In the genomic region with DNA sequence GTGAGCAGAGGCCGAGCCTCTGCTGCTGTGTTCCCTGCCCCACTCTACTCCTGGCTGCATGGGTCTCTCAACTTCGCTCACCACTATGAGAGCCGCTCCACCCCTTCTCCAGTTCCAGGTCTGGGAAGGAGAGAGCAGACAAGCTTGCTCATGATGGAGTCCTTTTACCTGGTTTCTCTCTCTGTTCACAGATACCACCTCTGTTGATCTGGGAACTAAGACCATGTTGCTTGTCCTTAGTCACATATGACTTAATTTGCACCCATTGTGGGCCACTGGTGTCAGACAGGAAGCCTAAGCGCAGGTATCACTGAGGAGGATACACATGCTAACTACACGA, we compare ENCODE assay signal across 14 cellular contexts. TPM values are rescaled to one million over a fixed set of nuclear protein-coding genes. Genes with fewer than 3 reads are reported as not detected.
DNase-seq lines count a peak whose midpoint lies in the region; ATAC-seq and TF ChIP-seq lines count a peak whose summit lies in the region.
"Had no signal": no experiment of that assay in that cellular context is flagged by ENCODE, and none has a peak within 500 bp of the region (broad histone marks: within the 10 kb centered on the region; RNA-seq: fewer than 3 reads in every experiment).

No MANE protein-coding gene starts in this region.

- H3K4me1 ChIP-seq in endodermal cell (ENCODE audit: control insufficient read depth, insufficient read depth, low read length) (peaks cover 15% of the 10 kb centered on the region), smooth muscle cell (ENCODE audit: low read depth) (peaks cover 13% of the 10 kb centered on the region)

- H3K27me3 ChIP-seq in endodermal cell (ENCODE audit: control insufficient read depth, insufficient read depth, low read length, poor library complexity, severe bottlenecking), result no peaks in the 10 kb centered on the region
- H3K27me3 ChIP-seq in smooth muscle cell (ENCODE audit: low read depth), result no peaks in the 10 kb centered on the region

- H3K27ac Mint-ChIP-seq in activated naive CD4-positive, alpha-beta T cell treated with anti-CD3 and anti-CD28 coated beads, Interleukin-2, amount 10 ng/mL, durations not matched to agents 7 days and 5 days, result peak overlapping the region; percentile 77
- peak overlapping the region; percentile 78 for H3K27ac Mint-ChIP-seq in endodermal cell

- 74 to 88% methylated on average over 4 to 5 of the region's 5 CpGs for WGBS in endodermal cell (ENCODE audit: insufficient coverage in 1 of 2, insufficient read length in 1 of 2), 2 experiments
- 82% methylated on average over 5 of the region's 5 CpGs for WGBS in smooth muscle cell (ENCODE audit: low lambda C conversion rate)

- H3K79me2 ChIP-seq in smooth muscle cell (ENCODE audit: low read depth), result no peaks in the 10 kb centered on the region

- peaks cover 62% of the 10 kb centered on the region for H3K36me3 ChIP-seq in endodermal cell (ENCODE audit: control insufficient read depth, insufficient read depth, low read length)
- H3K36me3 ChIP-seq in smooth muscle cell (ENCODE audit: low read depth), result no peaks in the 10 kb centered on the region

- ATAC-seq in HG02973 (IDR thresholded peaks at IDR 0.05; ENCODE audit: unreplicated experiment), result no peak
- ATAC-seq: activated naive CD4-positive, alpha-beta T cell treated with anti-CD3 and anti-CD28 coated beads, Interleukin-2, amount 50 U/mL, for 72 hours; right cardiac atrium had no signal

- CTCF ChIA-PET in activated naive CD4-positive, alpha-beta T cell treated with anti-CD3 and anti-CD28 coated beads, Interleukin-2, amount 10 ng/mL, durations not matched to agents 7 days and 5 days (lab: Charles Lee), result no interaction called here

- TF ChIP-seq CTCF in endodermal cell (conservative IDR thresholded peaks at IDR 0.05) (no peak), smooth muscle cell (IDR thresholded peaks at IDR 0.05; ENCODE audit: borderline replicate concordance, insufficient read depth, poor library complexity, severe bottlenecking) (no peak)

- no peaks in the 10 kb centered on the region for H3K9me3 ChIP-seq in endodermal cell (ENCODE audit: control insufficient read depth, low read length)
- H3K9me3 ChIP-seq in smooth muscle cell (replicated peaks; ENCODE audit: low read depth), result no peaks in the 10 kb centered on the region

- no peaks in the 10 kb centered on the region for H4K20me1 ChIP-seq in smooth muscle cell (ENCODE audit: low read depth)

- H3K4me3 Mint-ChIP-seq in activated naive CD4-positive, alpha-beta T cell treated with anti-CD3 and anti-CD28 coated beads, Interleukin-2, amount 10 ng/mL, durations not matched to agents 7 days and 5 days, result no peak overlapping the region
- H3K4me3 Mint-ChIP-seq in endodermal cell, result no peak overlapping the region

- H3K9ac ChIP-seq in endodermal cell (ENCODE audit: extremely low read depth, low read length, poor library complexity, severe bottlenecking), result peak overlapping the region; percentile 25
- no peak overlapping the region for H3K9ac ChIP-seq in smooth muscle cell (ENCODE audit: low read depth)

- no peaks in the 10 kb centered on the region for H3F3A ChIP-seq in smooth muscle cell (ENCODE audit: low read depth)

- H3K4me3 ChIP-seq in endodermal cell (ENCODE audit: low read length) (no peak overlapping the region), smooth muscle cell (no peak overlapping the region)
- H3K4me3 ChIP-seq: coronary artery had no signal

- H2AFZ ChIP-seq in smooth muscle cell (ENCODE audit: low read depth), result no peak overlapping the region

- H3K4me2 ChIP-seq in smooth muscle cell, result no peak overlapping the region

- DNase-seq in activated naive CD4-positive, alpha-beta T cell treated with anti-CD3 and anti-CD28 coated beads, Interleukin-2, amount 10 ng/mL, durations not matched to agents 7 days and 5 days, result no peak
- DNase-seq in activated naive CD4-positive, alpha-beta T cell treated with Interleukin-2 at 50 U/mL for 16 hours, result no peak
- DNase-seq in NCI-H2029 treated with DMSO at 0.1 percent for 48 hours (lab: John Stamatoyannopoulos, UW) (peak; percentile 43), endodermal cell (no peak), smooth muscle cell (lab: John Stamatoyannopoulos, UW; ENCODE audit: unreplicated experiment) (no peak), islet precursor cell (no peak), OCI-M2 (lab: John Stamatoyannopoulos, UW; ENCODE audit: unreplicated experiment) (no peak)
- DNase-seq: GF-D8, NCI-H1417 treated with DMSO at 0.1 percent for 48 hours had no signal

- H3K27ac ChIP-seq in endodermal cell (ENCODE audit: low read depth, low read length) (peak overlapping the region; percentile 66), smooth muscle cell (ENCODE audit: low read depth) (peak overlapping the region; percentile 25)
- H3K27ac ChIP-seq: coronary artery had no signal

- H3K36me3 Mint-ChIP-seq in activated naive CD4-positive, alpha-beta T cell treated with anti-CD3 and anti-CD28 coated beads, Interleukin-2, amount 10 ng/mL, durations not matched to agents 7 days and 5 days, result peaks cover 45% of the 10 kb centered on the region
- H3K36me3 Mint-ChIP-seq in endodermal cell (ENCODE audit: low read depth), result peaks cover 41% of the 10 kb centered on the region
- H3K36me3 Mint-ChIP-seq: IgD-negative memory B cell had no signal

- no peaks in the 10 kb centered on the region for H3K27me3 Mint-ChIP-seq in activated naive CD4-positive, alpha-beta T cell treated with anti-CD3 and anti-CD28 coated beads, Interleukin-2, amount 10 ng/mL, durations not matched to agents 7 days and 5 days
- no peaks in the 10 kb centered on the region for H3K27me3 Mint-ChIP-seq in endodermal cell (ENCODE audit: insufficient read depth)
- H3K27me3 Mint-ChIP-seq: IgD-negative memory B cell had no signal

- H3K4me1 Mint-ChIP-seq in activated naive CD4-positive, alpha-beta T cell treated with anti-CD3 and anti-CD28 coated beads, Interleukin-2, amount 10 ng/mL, durations not matched to agents 7 days and 5 days, result peaks cover 3% of the 10 kb centered on the region
- peaks cover 15% of the 10 kb centered on the region for H3K4me1 Mint-ChIP-seq in endodermal cell

- H3K9me3 Mint-ChIP-seq in activated naive CD4-positive, alpha-beta T cell treated with anti-CD3 and anti-CD28 coated beads, Interleukin-2, amount 10 ng/mL, durations not matched to agents 7 days and 5 days, result no peaks in the 10 kb centered on the region
- peaks cover under 1% of the 10 kb centered on the region for H3K9me3 Mint-ChIP-seq in endodermal cell
- H3K9me3 Mint-ChIP-seq: activated naive CD4-positive, alpha-beta T cell treated with anti-CD3 and anti-CD28 coated beads, Interleukin-2, amount 50 U/mL, for 72 hours; IgD-negative memory B cell had no signal

RNA-seq across cellular contexts. Expression of gene MCM5, which starts 26.8 kb away (rescaled TPM):
- total RNA-seq in endodermal cell (100 to 1,000 TPM; 155 to 179 TPM), smooth muscle cell (7.4 and 28.7 TPM in 2 replicates)
- 89.4 TPM for polyA plus RNA-seq in endodermal cell (2013, experiment 1 of 2)
- 70.5 TPM for polyA plus RNA-seq in endodermal cell (2013, experiment 2 of 2)
- polyA plus RNA-seq in smooth muscle cell, result 23.1 and 31.9 TPM in 2 replicates

RNA-seq across cellular contexts. Expression of gene HMOX1, which starts 45.9 kb away (rescaled TPM):
- total RNA-seq in endodermal cell, result 10 to 100 TPM; 11.4 to 21.6 TPM
- polyA plus RNA-seq in endodermal cell (2013, experiment 1 of 2), result 14.4 TPM
- polyA plus RNA-seq in endodermal cell (2013, experiment 2 of 2), result 12.5 TPM
- total RNA-seq in smooth muscle cell, result 11.7 and 13.7 TPM in 2 replicates
- 7.7 and 9.8 TPM in 2 replicates for polyA plus RNA-seq in smooth muscle cell
